ENCODE assay signal across 8 cellular contexts in the genomic region with DNA sequence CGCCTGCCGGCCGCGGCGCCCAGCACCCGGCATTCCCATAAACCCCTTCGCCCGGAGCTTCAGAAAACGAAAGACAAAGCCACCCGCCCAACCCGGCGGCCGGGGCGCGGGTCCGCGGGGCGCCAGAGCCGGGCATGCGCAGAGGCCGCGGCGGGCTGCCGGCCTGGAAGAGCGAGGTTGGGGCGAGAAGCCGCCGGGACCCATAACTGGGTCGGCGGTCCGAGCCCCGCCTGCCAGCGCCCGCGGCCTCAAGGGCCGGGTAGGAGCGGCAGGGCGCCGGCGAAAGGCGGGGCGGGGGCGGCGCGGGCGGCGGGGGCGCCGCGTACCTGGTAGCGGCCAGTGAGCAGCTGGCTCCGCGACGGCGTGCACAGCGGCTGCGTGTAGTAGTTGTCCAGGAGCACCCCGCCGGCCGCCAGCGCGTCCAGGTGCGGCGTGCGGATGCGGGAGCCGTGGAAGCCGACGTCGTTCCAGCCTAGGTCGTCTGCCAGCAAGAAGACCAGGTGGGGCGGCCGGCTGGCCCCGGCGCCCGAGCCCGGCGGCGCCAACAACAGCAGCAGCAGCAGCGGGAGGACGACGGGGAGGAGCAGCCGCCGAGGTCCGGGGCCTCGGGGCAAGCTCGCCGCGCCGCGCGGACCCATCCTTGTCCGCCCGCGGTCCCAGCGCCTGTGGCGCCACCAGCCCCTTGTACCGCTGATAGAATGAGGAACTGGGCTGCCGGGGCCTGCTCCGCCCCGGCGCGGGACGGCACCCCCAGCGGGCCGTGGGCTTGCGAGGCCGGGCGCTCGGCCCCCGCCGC. TPM values are rescaled to one million over a fixed set of nuclear protein-coding genes. Genes with fewer than 3 reads are reported as not detected.
DNase-seq lines count a peak whose midpoint lies in the region; ATAC-seq and TF ChIP-seq lines count a peak whose summit lies in the region.

Gene ARSB, minus strand, starts transcription at position 700 of the 796 bp plus-strand sequence. Its CDS starts 62 bp downstream, at position 638.

- CTCF ChIA-PET in CD4-positive, alpha-beta T cell (lab: Charles Lee) = interaction anchor here (0.7 to 2.1 kb wide), 6 partner anchors 24 to 1208 kb away, joined by 3 to 7 read pairs (median 3); partner anchors contain the start of genes SCAMP1 and TBCA
- CTCF ChIA-PET in activated CD8-positive, alpha-beta T cell treated with anti-CD3 and anti-CD28 coated beads, Interleukin-2, amount 10 ng/mL, durations not matched to agents 7 days and 5 days (lab: Charles Lee) = interaction anchor here (0.5 to 3.3 kb wide), 13 partner anchors 10 to 822 kb away, joined by 3 to 24 read pairs (median 4); no protein-coding TSS in a partner anchor

- H3K27me3 ChIP-seq in CD4-positive, alpha-beta T cell (ENCODE audit: control insufficient read depth, insufficient read depth, low read length) = no peaks in the 10 kb centered on the region
- peaks cover 4% of the 10 kb centered on the region for H3K27me3 ChIP-seq in ectodermal cell (ENCODE audit: control insufficient read depth, insufficient read depth, low read length, poor library complexity, severe bottlenecking)
- no peaks in the 10 kb centered on the region for H3K27me3 ChIP-seq in lung (ENCODE audit: control insufficient read depth, insufficient read depth)

- DNase-seq in CD4-positive, alpha-beta T cell = peak; percentile 49 to 78 (median 59)
- DNase-seq in HK-2 (ENCODE audit: unreplicated experiment) (peak; percentile 80), NCI-H82 treated with DMSO at 0.1 percent for 48 hours (lab: John Stamatoyannopoulos, UW; ENCODE audit: unreplicated experiment) (peak; percentile 58), lung (ENCODE audit: low spot score) (peak; percentile 81)
- peak; percentile 80 for DNase-seq in activated CD8-positive, alpha-beta T cell treated with anti-CD3 and anti-CD28 coated beads, Interleukin-2, amount 10 ng/mL, durations not matched to agents 7 days and 5 days
- DNase-seq in stimulated activated CD4-positive, alpha-beta T cell treated with anti-CD3 and anti-CD28 coated beads, TNF-alpha, amount 100 ng/mL, for 48 hours (ENCODE audit: low read depth in 3 of 3) = peak; percentile 57 to 65 (median 57)

- POLR2A ChIA-PET in CD4-positive, alpha-beta T cell (lab: Charles Lee) = interaction anchor here (0.5 to 2.9 kb wide), 18 partner anchors 9 to 821 kb away, joined by 3 to 26 read pairs (median 4); partner anchors contain the start of genes HOMER1, JMY and SCAMP1
- POLR2A ChIA-PET in activated CD8-positive, alpha-beta T cell treated with anti-CD3 and anti-CD28 coated beads, Interleukin-2, amount 10 ng/mL, durations not matched to agents 7 days and 5 days (lab: Charles Lee) = interaction anchor here (0.5 to 1.6 kb wide), 9 partner anchors 10 to 649 kb away, joined by 3 to 6 read pairs (median 4); partner anchors contain the start of genes JMY and SCAMP1

- intact Hi-C loops in CD4-positive, alpha-beta T cell (cut with DNase I, micrococcal nuclease) = loop anchor here in 1 of 2 experiments (5.0 to 10.0 kb wide), 7 partner anchors 147 to 1950 kb away; partner anchors contain the start of genes AGGF1, AP3B1, JMY and TENT2

- WGBS in ectodermal cell, 2 experiments = 0% methylated on average over 112 of the region's 112 CpGs
- 0% methylated on average over 75 to 112 of the region's 112 CpGs for WGBS in lung, 2 donors

- H3K36me3 Mint-ChIP-seq in CD4-positive, alpha-beta T cell (ENCODE audit: low read depth) = peaks cover 10% of the 10 kb centered on the region
- H3K36me3 Mint-ChIP-seq in activated CD8-positive, alpha-beta T cell treated with anti-CD3 and anti-CD28 coated beads, Interleukin-2, amount 10 ng/mL, durations not matched to agents 7 days and 5 days (ENCODE audit: low read depth) = peaks cover under 1% of the 10 kb centered on the region

- peak within 1 kb of the TSS; percentile 77 for H3K27ac ChIP-seq in CD4-positive, alpha-beta T cell (ENCODE audit: low read depth, low read length)
- peak within 1 kb of the TSS; percentile 93 for H3K27ac ChIP-seq in ectodermal cell (ENCODE audit: insufficient read depth, low read depth, low read length, poor library complexity, severe bottlenecking)
- peak within 1 kb of the TSS; percentile 99 to 100 for H3K27ac ChIP-seq in lung (ENCODE audit: low read depth in 1 of 2, low read length in 1 of 2)

- peaks cover 33% of the 10 kb centered on the region for H3K4me1 Mint-ChIP-seq in CD4-positive, alpha-beta T cell (ENCODE audit: low read depth)
- peaks cover 42% of the 10 kb centered on the region for H3K4me1 Mint-ChIP-seq in activated CD8-positive, alpha-beta T cell treated with anti-CD3 and anti-CD28 coated beads, Interleukin-2, amount 10 ng/mL, durations not matched to agents 7 days and 5 days (ENCODE audit: low read depth)

- H3K4me1 ChIP-seq in ectodermal cell (ENCODE audit: control insufficient read depth, insufficient read depth, low read length) (peaks cover 6% of the 10 kb centered on the region), lung (ENCODE audit: control insufficient read depth in 2 of 2, insufficient read depth in 2 of 2, low read length in 2 of 2) (peaks cover 0 to 1% of the 10 kb centered on the region in 2 donors)

- H3K9me3 ChIP-seq in CD4-positive, alpha-beta T cell (ENCODE audit: control insufficient read depth, low read length) = no peaks in the 10 kb centered on the region
- no peaks in the 10 kb centered on the region for H3K9me3 ChIP-seq in ectodermal cell (ENCODE audit: control insufficient read depth, low read length)
- no peaks in the 10 kb centered on the region for H3K9me3 ChIP-seq in lung (ENCODE audit: control insufficient read depth in 2 of 2, insufficient read depth in 1 of 2, low read length in 1 of 2)

- H3K27me3 Mint-ChIP-seq in CD4-positive, alpha-beta T cell = no peaks in the 10 kb centered on the region
- no peaks in the 10 kb centered on the region for H3K27me3 Mint-ChIP-seq in activated CD8-positive, alpha-beta T cell treated with anti-CD3 and anti-CD28 coated beads, Interleukin-2, amount 10 ng/mL, durations not matched to agents 7 days and 5 days (ENCODE audit: low read depth)

- H3K36me3 ChIP-seq in ectodermal cell (ENCODE audit: control insufficient read depth, insufficient read depth, low read length) (no peaks in the 10 kb centered on the region), lung (ENCODE audit: control insufficient read depth in 2 of 2, insufficient read depth in 2 of 2, low read length in 2 of 2) (no peaks in the 10 kb centered on the region)

- peak within 1 kb of the TSS; percentile 99 for H3K4me3 Mint-ChIP-seq in CD4-positive, alpha-beta T cell
- peak within 1 kb of the TSS; percentile 89 for H3K4me3 Mint-ChIP-seq in activated CD8-positive, alpha-beta T cell treated with anti-CD3 and anti-CD28 coated beads, Interleukin-2, amount 10 ng/mL, durations not matched to agents 7 days and 5 days

- TF ChIP-seq CTCF in CD4-positive, alpha-beta T cell (IDR thresholded peaks at IDR 0.05) = peak; percentile 8
- TF ChIP-seq CTCF in lung (IDR thresholded peaks at IDR 0.05; ENCODE audit: control extremely low read depth, extremely low read depth) = no peak

- H3K27ac Mint-ChIP-seq in CD4-positive, alpha-beta T cell = peak within 1 kb of the TSS; percentile 98
- H3K27ac Mint-ChIP-seq in activated CD8-positive, alpha-beta T cell treated with anti-CD3 and anti-CD28 coated beads, Interleukin-2, amount 10 ng/mL, durations not matched to agents 7 days and 5 days = peak within 1 kb of the TSS; percentile 95

- no peaks in the 10 kb centered on the region for H3K9me3 Mint-ChIP-seq in CD4-positive, alpha-beta T cell
- H3K9me3 Mint-ChIP-seq in activated CD8-positive, alpha-beta T cell treated with anti-CD3 and anti-CD28 coated beads, Interleukin-2, amount 10 ng/mL, durations not matched to agents 7 days and 5 days (ENCODE audit: insufficient read depth) = no peaks in the 10 kb centered on the region

- H3K4me3 ChIP-seq in ectodermal cell (ENCODE audit: insufficient read depth, low read depth, low read length) = peak within 1 kb of the TSS; percentile 74
- H3K4me3 ChIP-seq in lung = peak within 1 kb of the TSS; percentile 89

- peak; percentile 76 for ATAC-seq in CD4-positive, alpha-beta T cell (ENCODE audit: poor library complexity)
- peak; percentile 52 for ATAC-seq in GM19452 (IDR thresholded peaks at IDR 0.05; ENCODE audit: unreplicated experiment)
- ATAC-seq in activated CD8-positive, alpha-beta T cell treated with anti-CD3 and anti-CD28 coated beads, Interleukin-2, amount 10 ng/mL, durations not matched to agents 7 days and 5 days = peak; percentile 71
- peak; percentile 85 for ATAC-seq in lung (ENCODE audit: insufficient read depth, low FRiP score)

RNA-seq across cellular contexts. Expression of gene ARSB, which starts in this region (rescaled TPM):
- total RNA-seq in CD4-positive, alpha-beta T cell = 1 to 10 TPM; 4.4 to 5.2 TPM
- 10 to 100 TPM; 10.3 TPM for total RNA-seq in activated CD8-positive, alpha-beta T cell treated with anti-CD3 and anti-CD28 coated beads, Interleukin-2, amount 10 ng/mL, durations not matched to agents 7 days and 5 days
- 23.2 TPM for polyA plus RNA-seq in ectodermal cell (2013, experiment 1 of 4)
- 21.8 TPM for polyA plus RNA-seq in ectodermal cell (2013, experiment 2 of 4)
- 14.7 TPM for polyA plus RNA-seq in ectodermal cell (2013, experiment 3 of 4)
- 16.7 TPM for polyA plus RNA-seq in ectodermal cell (2013, experiment 4 of 4)
- 10 to 100 TPM; 13.3 to 17.3 TPM for total RNA-seq in lung
- polyA plus RNA-seq in lung = 1 to 10 TPM; 3.2 to 8.9 TPM

Comparison
In these comparisons a context has a peak if more than half of its experiments do, and no peak if none do; other contexts are left out.
1. Peak in every context shown above with its lines: DNase-seq, ATAC-seq, H3K4me3 ChIP-seq and H3K27ac ChIP-seq.